In the genomic region with DNA sequence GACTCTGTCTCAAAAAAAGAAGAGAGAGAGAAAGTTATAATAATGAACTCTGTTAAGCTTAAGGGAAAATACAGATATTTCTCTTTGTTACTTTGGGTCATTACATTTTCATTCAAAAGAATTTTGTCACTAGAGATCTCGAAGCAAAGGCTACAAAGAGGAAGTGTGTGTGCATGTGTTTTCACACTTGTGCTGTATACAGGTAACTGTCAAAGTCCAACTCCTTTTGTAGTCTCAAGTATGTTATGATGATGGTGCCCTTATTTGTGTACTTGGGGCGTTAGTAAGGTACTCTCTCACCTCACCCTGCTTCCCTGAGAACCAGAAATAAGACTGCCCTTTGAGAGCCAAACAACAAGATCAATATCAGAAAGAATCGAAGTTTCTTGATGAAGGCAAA, we compare ENCODE assay signal across 7 cellular contexts.
"Had no signal": no experiment of that assay in that cellular context is flagged by ENCODE, and none has a peak within 500 bp of the region (broad histone marks: within the 10 kb centered on the region; RNA-seq: fewer than 3 reads in every experiment).

No MANE protein-coding gene starts in this region.

- H3K4me3 ChIP-seq: GM12878 had no signal

- FAIRE-seq: G401.6, GM12878, GM12892, GM18507, GM19239 had no signal

- ATAC-seq: GM12878 had no signal

- DNase-seq: GDM1, GF-D8 had no signal
